In genomic region chr3:98612996-98613517, GRCh38 we compare ENCODE assay signal across 1 cellular context.
TF ChIP-seq lines count a peak whose summit lies in the region.

No MANE protein-coding gene starts in this region.

TF ChIP-seq in GM12878, 131 proteins besides CTCF, POLR2A, EP300 and RAD21 (continued from another document):
- no peak for TF ChIP-seq ZBTB4 (CRISPR knock-in tag; IDR thresholded peaks at IDR 0.05)
- no peak for TF ChIP-seq RBBP5 (conservative IDR thresholded peaks at IDR 0.05)
- no peak for TF ChIP-seq RAD51 (IDR thresholded peaks at IDR 0.05)
- no peak for TF ChIP-seq SUZ12 (IDR thresholded peaks at IDR 0.05; ENCODE audit: unreplicated experiment)
- TF ChIP-seq RUNX3 (IDR thresholded peaks at IDR 0.05; ENCODE audit: low read length), result peak; percentile 91
- peak; percentile 68 to 80; a peak in 3 of 4 replicates for TF ChIP-seq IKZF2 (IDR thresholded peaks at IDR 0.05)
- no peak for TF ChIP-seq MYB (IDR thresholded peaks at IDR 0.05; ENCODE audit: borderline replicate concordance, low read depth, low read length)
- TF ChIP-seq MEF2A (IDR thresholded peaks at IDR 0.05; ENCODE audit: insufficient read depth, low read depth, low read length), result no peak
- no peak for TF ChIP-seq SIN3A (IDR thresholded peaks at IDR 0.05; ENCODE audit: low read depth, low read length)
- no peak for TF ChIP-seq STAT1 (conservative IDR thresholded peaks at IDR 0.05)
- no peak for TF ChIP-seq CEBPB (IDR thresholded peaks at IDR 0.05; ENCODE audit: borderline replicate concordance in 1 of 2, low read depth in 2 of 2, low read length in 2 of 2)
- no peak for TF ChIP-seq NR2C1 (IDR thresholded peaks at IDR 0.05)
- TF ChIP-seq BHLHE40 (IDR thresholded peaks at IDR 0.05; ENCODE audit: borderline replicate concordance in 1 of 2, low read depth in 2 of 2, low read length in 1 of 2), result peak in 1 of 2 experiments; percentile 36; a peak in 2 of 4 replicates
- no peak for TF ChIP-seq POLR2AphosphoS5 (IDR thresholded peaks at IDR 0.05; ENCODE audit: low read length)
- peak; percentile 92 for TF ChIP-seq ZBED1 (IDR thresholded peaks at IDR 0.05; ENCODE audit: borderline replicate concordance)
- no peak for TF ChIP-seq ZNF24 (IDR thresholded peaks at IDR 0.05)
- TF ChIP-seq BCL3 (IDR thresholded peaks at IDR 0.05; ENCODE audit: borderline replicate concordance, insufficient read depth, low read depth, low read length, poor library complexity, severe bottlenecking), result peak; percentile 100
- no peak for TF ChIP-seq ZBTB33 (IDR thresholded peaks at IDR 0.05)
- peak; percentile 93 for TF ChIP-seq SPI1 (IDR thresholded peaks at IDR 0.05; ENCODE audit: borderline replicate concordance, insufficient read depth, low read depth, low read length)
- TF ChIP-seq MXI1 (IDR thresholded peaks at IDR 0.05; ENCODE audit: low read depth, low read length), result 0 out of 2 replicates have a peak, but pooled peaks have one; percentile 22
- peak in 1 of 2 experiments; percentile 13; a peak in 1 of 3 replicates for TF ChIP-seq EGR1 (IDR thresholded peaks at IDR 0.05; ENCODE audit: borderline replicate concordance in 1 of 2, low read depth in 2 of 2, low read length in 2 of 2)
- TF ChIP-seq ZBTB40 (IDR thresholded peaks at IDR 0.05; ENCODE audit: borderline replicate concordance), result no peak
- TF ChIP-seq CHD1 (IDR thresholded peaks at IDR 0.05; ENCODE audit: low read depth, low read length), result no peak
- peak; percentile 96 for TF ChIP-seq ATF2 (IDR thresholded peaks at IDR 0.05; ENCODE audit: low read length)
- TF ChIP-seq EED (IDR thresholded peaks at IDR 0.05; ENCODE audit: low read depth), result peak; percentile 89; the same call in 1 of the 2 replicates
- no peak for TF ChIP-seq SMAD5 (IDR thresholded peaks at IDR 0.05; ENCODE audit: low read depth)
- TF ChIP-seq WRNIP1 (IDR thresholded peaks at IDR 0.05; ENCODE audit: borderline replicate concordance, low read depth, low read length), result no peak
- peak; percentile 74 for TF ChIP-seq TBL1XR1 (IDR thresholded peaks at IDR 0.05; ENCODE audit: low read depth, low read length)
- TF ChIP-seq CBX5 (IDR thresholded peaks at IDR 0.05; ENCODE audit: low read depth), result peak; percentile 73; the same call in 1 of the 2 replicates
- TF ChIP-seq E2F4 (IDR thresholded peaks at IDR 0.05; ENCODE audit: low read depth, low read length), result no peak
- TF ChIP-seq IKZF1 (conservative IDR thresholded peaks at IDR 0.05), result peak; percentile 78
- peak; percentile 89 for TF ChIP-seq FOXM1 (IDR thresholded peaks at IDR 0.05; ENCODE audit: low read depth, low read length)
- TF ChIP-seq TCF7 (IDR thresholded peaks at IDR 0.05; ENCODE audit: borderline replicate concordance), result no peak
- no peak for TF ChIP-seq GABPA (IDR thresholded peaks at IDR 0.05; ENCODE audit: low read depth)
- no peak for TF ChIP-seq SMARCA5 (IDR thresholded peaks at IDR 0.05)
- no peak for TF ChIP-seq CHD4 (IDR thresholded peaks at IDR 0.05)
- TF ChIP-seq FOXK2 (IDR thresholded peaks at IDR 0.05), result no peak
- TF ChIP-seq JUNB (IDR thresholded peaks at IDR 0.05), result no peak; the same call in 1 of the 2 replicates
- TF ChIP-seq ZNF384 (IDR thresholded peaks at IDR 0.05; ENCODE audit: borderline replicate concordance, low read depth, low read length), result no peak
- peak; percentile 79 for TF ChIP-seq CBFB (IDR thresholded peaks at IDR 0.05; ENCODE audit: low read depth)
- TF ChIP-seq NBN (IDR thresholded peaks at IDR 0.05), result peak; percentile 53; the same call in 1 of the 2 replicates
- TF ChIP-seq PML (IDR thresholded peaks at IDR 0.05; ENCODE audit: low read length), result no peak
- TF ChIP-seq MEF2B (IDR thresholded peaks at IDR 0.05; ENCODE audit: partially characterized antibody, poor library complexity, severe bottlenecking), result peak; percentile 80
- 0 out of 2 replicates have a peak, but pooled peaks have one; percentile 31 for TF ChIP-seq MLLT1 (IDR thresholded peaks at IDR 0.05)
- peak; percentile 72; the same call in 1 of the 2 replicates for TF ChIP-seq PAX5 (IDR thresholded peaks at IDR 0.05; ENCODE audit: borderline replicate concordance, low read depth, low read length)
